In genomic region chr17:27633312-27634025, GRCh38 we compare ENCODE assay signal across 11 cellular contexts. TPM values are rescaled to one million over a fixed set of nuclear protein-coding genes. Genes with fewer than 3 reads are reported as not detected.
DNase-seq lines count a peak whose midpoint lies in the region; ATAC-seq and TF ChIP-seq lines count a peak whose summit lies in the region.
"Had no signal": no experiment of that assay in that cellular context is flagged by ENCODE, and none has a peak within 500 bp of the region (broad histone marks: within the 10 kb centered on the region; RNA-seq: fewer than 3 reads in every experiment).

No MANE protein-coding gene starts in this region.

- H3K27ac ChIP-seq in adrenal gland (peak overlapping the region in 4 of 5 donors; percentile 54 to 86 (median 80)), spleen (peak overlapping the region in 6 of 8 donors; percentile 41 to 92 (median 86))

- H3K4me3 ChIP-seq in adrenal gland (peak overlapping the region in 1 of 4 donors; percentile 2), spleen (peak overlapping the region in 4 of 8 donors; percentile 52 to 79 (median 57))

- TF ChIP-seq CTCF in adrenal gland (IDR thresholded peaks at IDR 0.05): no peak
- no peak for TF ChIP-seq CTCF in spleen (IDR thresholded peaks at IDR 0.05 in 8 of 11, conservative IDR thresholded peaks at IDR 0.05 in 3 of 11)

- H3K36me3 ChIP-seq in adrenal gland (replicated peaks in 1 of 2) (no peaks in the 10 kb centered on the region), spleen (peaks cover 0 to 6% (median 0%) of the 10 kb centered on the region in 6 donors)

- DNase-seq in SIG-M5 treated with dmso at 0.1 percent for 504 hours (lab: John Stamatoyannopoulos, UW; ENCODE audit: unreplicated experiment) (peak; percentile 25), SIG-M5 (lab: John Stamatoyannopoulos, UW) (no peak), adrenal gland (peak; percentile 46 to 78 (median 67)), left lobe of liver (ENCODE audit: low spot score) (no peak), spleen (peak; percentile 78), NOMO-1 treated with dmso at 0.1 percent for 144 hours (lab: John Stamatoyannopoulos, UW; ENCODE audit: unreplicated experiment) (no peak), NCI-H446 treated with DMSO at 0.1 percent for 48 hours (lab: John Stamatoyannopoulos, UW) (no peak), COLO829 (ENCODE audit: low spot score) (no peak)
- DNase-seq: activated gamma-delta T cell treated with Interleukin-2 at 50 U/mL for 16 hours, NCI-H526 treated with DMSO at 0.1 percent for 48 hours, T-helper 9 cell had no signal

- 12 to 40% (median 24%) methylated on average over 4 to 14 of the region's 14 CpGs for WGBS in adrenal gland, 4 donors
- WGBS in spleen, 5 donors: 70 to 75% (median 73%) methylated on average over 11 to 14 of the region's 14 CpGs

- H3K4me1 ChIP-seq in adrenal gland (replicated peaks in 1 of 2) (peaks cover 18 to 27% of the 10 kb centered on the region in 2 donors), spleen (peaks cover 22 to 71% (median 57%) of the 10 kb centered on the region in 6 donors)

- no peaks in the 10 kb centered on the region for H3K27me3 ChIP-seq in adrenal gland
- no peaks in the 10 kb centered on the region for H3K27me3 ChIP-seq in spleen (replicated peaks in 1 of 7)

- TF ChIP-seq POLR2A in adrenal gland (IDR thresholded peaks at IDR 0.05) (peak in 1 of 2 donors; percentile 8), spleen (IDR thresholded peaks at IDR 0.05) (no peak)

- intact Hi-C loops in adrenal gland (cut with DNase I): no loop called here
- intact Hi-C loops in spleen (cut with DNase I; ENCODE audit: low total_unique reads): no loop called here

- ATAC-seq in left lobe of liver: peak; percentile 57

- H3K9me3 ChIP-seq in adrenal gland (replicated peaks in 1 of 3): no peaks in the 10 kb centered on the region
- H3K9me3 ChIP-seq in spleen: no peaks in the 10 kb centered on the region

RNA-seq across cellular contexts. Expression of gene LGALS9, which starts 2.5 kb away (rescaled TPM):
- 10 to 100 TPM; 22.0 to 87.7 (median 50.8) TPM for total RNA-seq in adrenal gland
- polyA plus RNA-seq in adrenal gland: 10 to 100 TPM; 33.8 to 74.3 (median 39.0) TPM
- 12.0 TPM for total RNA-seq in left lobe of liver
- total RNA-seq in spleen: 100 to 1,000 TPM; 187 to 309 (median 252) TPM
- polyA plus RNA-seq in spleen: 100 to 1,000 TPM; 162 to 202 (median 198) TPM

Comparison
In these comparisons a context has a peak if more than half of its experiments do, and no peak if none do; other contexts are left out.
1. DNase-seq: peak in SIG-M5 treated with dmso at 0.1 percent for 504 hours (single experiment), adrenal gland (7 of 7) and spleen (single experiment); none in SIG-M5 (single experiment), left lobe of liver (single experiment), NOMO-1 treated with dmso at 0.1 percent for 144 hours (single experiment), NCI-H446 treated with DMSO at 0.1 percent for 48 hours (single experiment) and COLO829 (single experiment).